Comparison of ENCODE assay signal across 19 cellular contexts in the genomic region with DNA sequence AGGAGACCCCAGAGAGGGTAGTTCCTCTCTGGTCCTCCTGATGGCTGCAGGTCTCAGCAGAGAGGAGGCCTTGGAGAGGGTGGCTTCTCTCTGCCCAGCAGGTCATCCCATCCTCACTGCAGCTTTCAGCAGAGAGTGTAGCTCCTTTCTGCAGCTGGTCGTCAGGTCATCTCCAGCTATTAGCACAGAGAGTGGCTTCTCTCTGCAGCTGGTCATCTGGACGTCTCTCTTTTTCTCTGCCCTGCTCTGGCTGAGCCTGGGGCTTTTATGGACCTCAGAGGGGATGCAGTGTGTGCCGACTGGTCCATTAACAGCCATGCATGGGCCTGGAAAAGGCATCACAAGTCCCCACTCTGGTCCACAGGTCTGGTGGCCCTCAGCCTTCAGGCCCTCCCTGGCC. TPM values are rescaled to one million over a fixed set of nuclear protein-coding genes. Genes with fewer than 3 reads are reported as not detected.
"Had no signal": no experiment of that assay in that cellular context is flagged by ENCODE, and none has a peak within 500 bp of the region (broad histone marks: within the 10 kb centered on the region; RNA-seq: fewer than 3 reads in every experiment).

No MANE protein-coding gene starts in this region.

- H3K4me3 ChIP-seq: colonic mucosa, tibial artery, uterus had no signal

- H3K27ac ChIP-seq: brain microvascular endothelial cell, colonic mucosa, epithelial cell of prostate, tibial artery, uterus had no signal

- H3K9me3 ChIP-seq: colonic mucosa, tibial artery, uterus had no signal

- H3K36me3 ChIP-seq: brain microvascular endothelial cell, colonic mucosa, tibial artery, uterus had no signal

- DNase-seq: activated CD4-positive, alpha-beta T cell treated with anti-CD3 and anti-CD28 coated beads, Interleukin-2, amount 10 ng/mL, durations not matched to agents 24 days and 14 days; activated CD8-positive, alpha-beta T cell treated with anti-CD3 and anti-CD28 coated beads for 36 hours; activated naive CD4-positive, alpha-beta T cell treated with anti-CD3 and anti-CD28 coated beads for 36 hours; aorta; brain microvascular endothelial cell; colonic mucosa; kidney glomerular epithelial cell; natural killer cell; nucleus accumbens; stimulated activated CD4-positive, alpha-beta T cell treated with anti-CD3 and anti-CD28 coated beads, Interleukin-12 subunit alpha, Interleukin-12 subunit beta, amount 100 ng/mL, for 4 hours; stimulated activated CD4-positive, alpha-beta T cell treated with anti-CD3 and anti-CD28 coated beads, Interleukin-1b, Interleukin-23, amount 100 ng/mL, for 48 hours; T-helper 9 cell; tibial artery; uterus had no signal

- FAIRE-seq: frontal cortex had no signal

- H3K4me1 ChIP-seq: colonic mucosa, tibial artery, uterus had no signal

- H3K27me3 ChIP-seq: brain microvascular endothelial cell, colonic mucosa, uterus had no signal

RNA-seq across cellular contexts. Expression of gene TNFSF9, which starts 20.3 kb away (rescaled TPM):
- polyA plus RNA-seq: aorta had no signal

RNA-seq across cellular contexts. Expression of gene CD70, which starts 39.9 kb away (rescaled TPM):
- total RNA-seq: fibroblast of lung, frontal cortex, liver, subcutaneous adipose tissue had no signal
- polyA plus RNA-seq: aorta, fibroblast of lung, liver had no signal

RNA-seq across cellular contexts. Expression of gene TUBB4A, which starts 49.0 kb away (rescaled TPM):
- total RNA-seq: fibroblast of lung had no signal
- polyA plus RNA-seq: aorta, fibroblast of lung had no signal
